1 cellular context compared by ENCODE assay signal in genomic region chr17:73272906-73273218, GRCh38.
TF ChIP-seq lines count a peak whose summit lies in the region.

No MANE protein-coding gene starts in this region.

TF ChIP-seq in HepG2, 621 proteins besides CTCF, POLR2A, EP300 and RAD21 (continued from another document and continues in another):
- TF ChIP-seq, protein P1, sequence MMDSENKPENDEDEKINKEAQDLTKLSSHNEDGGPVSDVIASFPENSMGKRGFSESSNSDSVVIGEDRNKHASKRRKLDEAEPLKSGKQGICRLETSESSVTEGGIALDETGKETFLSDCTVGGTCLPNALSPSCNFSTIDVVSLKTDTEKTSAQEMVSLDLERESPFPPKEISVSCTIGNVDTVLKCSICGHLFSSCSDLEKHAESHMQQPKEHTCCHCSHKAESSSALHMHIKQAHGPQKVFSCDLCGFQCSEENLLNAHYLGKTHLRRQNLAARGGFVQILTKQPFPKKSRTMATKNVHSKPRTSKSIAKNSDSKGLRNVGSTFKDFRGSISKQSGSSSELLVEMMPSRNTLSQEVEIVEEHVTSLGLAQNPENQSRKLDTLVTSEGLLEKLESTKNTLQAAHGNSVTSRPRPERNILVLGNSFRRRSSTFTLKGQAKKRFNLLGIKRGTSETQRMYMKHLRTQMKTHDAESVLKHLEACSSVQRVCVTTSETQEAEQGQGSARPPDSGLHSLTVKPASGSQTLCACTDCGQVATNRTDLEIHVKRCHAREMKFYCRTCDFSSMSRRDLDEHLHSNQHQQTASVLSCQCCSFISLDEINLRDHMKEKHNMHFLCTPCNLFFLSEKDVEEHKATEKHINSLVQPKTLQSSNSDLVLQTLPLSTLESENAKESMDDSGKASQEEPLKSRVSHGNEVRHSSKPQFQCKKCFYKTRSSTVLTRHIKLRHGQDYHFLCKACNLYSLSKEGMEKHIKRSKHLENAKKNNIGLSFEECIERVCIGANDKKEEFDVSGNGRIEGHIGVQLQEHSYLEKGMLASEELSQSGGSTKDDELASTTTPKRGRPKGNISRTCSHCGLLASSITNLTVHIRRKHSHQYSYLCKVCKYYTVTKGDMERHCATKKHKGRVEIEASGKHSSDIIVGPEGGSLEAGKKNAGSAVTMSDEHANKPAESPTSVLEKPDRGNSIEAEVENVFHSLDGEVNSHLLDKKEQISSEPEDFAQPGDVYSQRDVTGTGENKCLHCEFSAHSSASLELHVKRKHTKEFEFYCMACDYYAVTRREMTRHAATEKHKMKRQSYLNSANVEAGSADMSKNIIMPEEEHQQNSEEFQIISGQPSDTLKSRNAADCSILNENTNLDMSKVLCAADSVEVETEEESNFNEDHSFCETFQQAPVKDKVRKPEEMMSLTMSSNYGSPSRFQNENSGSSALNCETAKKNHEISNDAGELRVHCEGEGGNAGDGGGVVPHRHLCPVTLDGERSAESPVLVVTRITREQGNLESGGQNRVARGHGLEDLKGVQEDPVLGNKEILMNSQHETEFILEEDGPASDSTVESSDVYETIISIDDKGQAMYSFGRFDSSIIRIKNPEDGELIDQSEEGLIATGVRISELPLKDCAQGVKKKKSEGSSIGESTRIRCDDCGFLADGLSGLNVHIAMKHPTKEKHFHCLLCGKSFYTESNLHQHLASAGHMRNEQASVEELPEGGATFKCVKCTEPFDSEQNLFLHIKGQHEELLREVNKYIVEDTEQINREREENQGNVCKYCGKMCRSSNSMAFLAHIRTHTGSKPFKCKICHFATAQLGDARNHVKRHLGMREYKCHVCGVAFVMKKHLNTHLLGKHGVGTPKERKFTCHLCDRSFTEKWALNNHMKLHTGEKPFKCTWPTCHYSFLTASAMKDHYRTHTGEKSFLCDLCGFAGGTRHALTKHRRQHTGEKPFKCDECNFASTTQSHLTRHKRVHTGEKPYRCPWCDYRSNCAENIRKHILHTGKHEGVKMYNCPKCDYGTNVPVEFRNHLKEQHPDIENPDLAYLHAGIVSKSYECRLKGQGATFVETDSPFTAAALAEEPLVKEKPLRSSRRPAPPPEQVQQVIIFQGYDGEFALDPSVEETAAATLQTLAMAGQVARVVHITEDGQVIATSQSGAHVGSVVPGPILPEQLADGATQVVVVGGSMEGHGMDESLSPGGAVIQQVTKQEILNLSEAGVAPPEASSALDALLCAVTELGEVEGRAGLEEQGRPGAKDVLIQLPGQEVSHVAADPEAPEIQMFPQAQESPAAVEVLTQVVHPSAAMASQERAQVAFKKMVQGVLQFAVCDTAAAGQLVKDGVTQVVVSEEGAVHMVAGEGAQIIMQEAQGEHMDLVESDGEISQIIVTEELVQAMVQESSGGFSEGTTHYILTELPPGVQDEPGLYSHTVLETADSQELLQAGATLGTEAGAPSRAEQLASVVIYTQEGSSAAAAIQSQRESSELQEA (CRISPR knock-in tag; IDR thresholded peaks at IDR 0.05; ENCODE audit: not compliant biosample characterization), result no peak
- TF ChIP-seq ZNF878 (CRISPR knock-in tag; IDR thresholded peaks at IDR 0.05), result 0 out of 2 replicates have a peak, but pooled peaks have one; percentile 39
- TF ChIP-seq ZNF572 (CRISPR knock-in tag; IDR thresholded peaks at IDR 0.05), result no peak
- no peak for TF ChIP-seq CCDC6 (CRISPR knock-in tag; IDR thresholded peaks at IDR 0.05)
- peak; percentile 77 for TF ChIP-seq ELF3 (CRISPR knock-in tag; IDR thresholded peaks at IDR 0.05)
- TF ChIP-seq GZF1 (CRISPR knock-in tag; IDR thresholded peaks at IDR 0.05), result no peak
- no peak for TF ChIP-seq ZNF296 (CRISPR knock-in tag; conservative IDR thresholded peaks at IDR 0.05)
- TF ChIP-seq, protein P2, sequence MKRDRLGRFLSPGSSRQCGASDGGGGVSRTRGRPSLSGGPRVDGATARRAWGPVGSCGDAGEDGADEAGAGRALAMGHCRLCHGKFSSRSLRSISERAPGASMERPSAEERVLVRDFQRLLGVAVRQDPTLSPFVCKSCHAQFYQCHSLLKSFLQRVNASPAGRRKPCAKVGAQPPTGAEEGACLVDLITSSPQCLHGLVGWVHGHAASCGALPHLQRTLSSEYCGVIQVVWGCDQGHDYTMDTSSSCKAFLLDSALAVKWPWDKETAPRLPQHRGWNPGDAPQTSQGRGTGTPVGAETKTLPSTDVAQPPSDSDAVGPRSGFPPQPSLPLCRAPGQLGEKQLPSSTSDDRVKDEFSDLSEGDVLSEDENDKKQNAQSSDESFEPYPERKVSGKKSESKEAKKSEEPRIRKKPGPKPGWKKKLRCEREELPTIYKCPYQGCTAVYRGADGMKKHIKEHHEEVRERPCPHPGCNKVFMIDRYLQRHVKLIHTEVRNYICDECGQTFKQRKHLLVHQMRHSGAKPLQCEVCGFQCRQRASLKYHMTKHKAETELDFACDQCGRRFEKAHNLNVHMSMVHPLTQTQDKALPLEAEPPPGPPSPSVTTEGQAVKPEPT (CRISPR knock-in tag; IDR thresholded peaks at IDR 0.05; ENCODE audit: low read depth), result 0 out of 2 replicates have a peak, but pooled peaks have one; percentile 57
- peak; percentile 77 for TF ChIP-seq ZBTB7A (CRISPR knock-in tag; IDR thresholded peaks at IDR 0.05)
- TF ChIP-seq NRL (CRISPR knock-in tag; IDR thresholded peaks at IDR 0.05; ENCODE audit: borderline replicate concordance), result 0 out of 2 replicates have a peak, but pooled peaks have one; percentile 54
- TF ChIP-seq HES4 (CRISPR knock-in tag; IDR thresholded peaks at IDR 0.05; ENCODE audit: borderline replicate concordance), result no peak
- TF ChIP-seq ZBTB26 (CRISPR knock-in tag; IDR thresholded peaks at IDR 0.05; ENCODE audit: borderline replicate concordance), result peak; percentile 47; the same call in 1 of the 2 replicates
- TF ChIP-seq, protein P3, sequence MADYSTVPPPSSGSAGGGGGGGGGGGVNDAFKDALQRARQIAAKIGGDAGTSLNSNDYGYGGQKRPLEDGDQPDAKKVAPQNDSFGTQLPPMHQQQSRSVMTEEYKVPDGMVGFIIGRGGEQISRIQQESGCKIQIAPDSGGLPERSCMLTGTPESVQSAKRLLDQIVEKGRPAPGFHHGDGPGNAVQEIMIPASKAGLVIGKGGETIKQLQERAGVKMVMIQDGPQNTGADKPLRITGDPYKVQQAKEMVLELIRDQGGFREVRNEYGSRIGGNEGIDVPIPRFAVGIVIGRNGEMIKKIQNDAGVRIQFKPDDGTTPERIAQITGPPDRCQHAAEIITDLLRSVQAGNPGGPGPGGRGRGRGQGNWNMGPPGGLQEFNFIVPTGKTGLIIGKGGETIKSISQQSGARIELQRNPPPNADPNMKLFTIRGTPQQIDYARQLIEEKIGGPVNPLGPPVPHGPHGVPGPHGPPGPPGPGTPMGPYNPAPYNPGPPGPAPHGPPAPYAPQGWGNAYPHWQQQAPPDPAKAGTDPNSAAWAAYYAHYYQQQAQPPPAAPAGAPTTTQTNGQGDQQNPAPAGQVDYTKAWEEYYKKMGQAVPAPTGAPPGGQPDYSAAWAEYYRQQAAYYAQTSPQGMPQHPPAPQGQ (CRISPR knock-in tag; IDR thresholded peaks at IDR 0.05; ENCODE audit: borderline replicate concordance), result no peak
- peak; percentile 81 for TF ChIP-seq PITX1 (CRISPR knock-in tag; IDR thresholded peaks at IDR 0.05)
- TF ChIP-seq ZNF3 (CRISPR knock-in tag; IDR thresholded peaks at IDR 0.05), result no peak
- no peak for TF ChIP-seq NR1H2 (CRISPR knock-in tag; IDR thresholded peaks at IDR 0.05; ENCODE audit: borderline replicate concordance, low read depth)
- TF ChIP-seq, protein P4, sequence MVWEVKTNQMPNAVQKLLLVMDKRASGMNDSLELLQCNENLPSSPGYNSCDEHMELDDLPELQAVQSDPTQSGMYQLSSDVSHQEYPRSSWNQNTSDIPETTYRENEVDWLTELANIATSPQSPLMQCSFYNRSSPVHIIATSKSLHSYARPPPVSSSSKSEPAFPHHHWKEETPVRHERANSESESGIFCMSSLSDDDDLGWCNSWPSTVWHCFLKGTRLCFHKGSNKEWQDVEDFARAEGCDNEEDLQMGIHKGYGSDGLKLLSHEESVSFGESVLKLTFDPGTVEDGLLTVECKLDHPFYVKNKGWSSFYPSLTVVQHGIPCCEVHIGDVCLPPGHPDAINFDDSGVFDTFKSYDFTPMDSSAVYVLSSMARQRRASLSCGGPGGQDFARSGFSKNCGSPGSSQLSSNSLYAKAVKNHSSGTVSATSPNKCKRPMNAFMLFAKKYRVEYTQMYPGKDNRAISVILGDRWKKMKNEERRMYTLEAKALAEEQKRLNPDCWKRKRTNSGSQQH (CRISPR knock-in tag; IDR thresholded peaks at IDR 0.05; ENCODE audit: low read depth), result no peak
- TF ChIP-seq, protein P5, sequence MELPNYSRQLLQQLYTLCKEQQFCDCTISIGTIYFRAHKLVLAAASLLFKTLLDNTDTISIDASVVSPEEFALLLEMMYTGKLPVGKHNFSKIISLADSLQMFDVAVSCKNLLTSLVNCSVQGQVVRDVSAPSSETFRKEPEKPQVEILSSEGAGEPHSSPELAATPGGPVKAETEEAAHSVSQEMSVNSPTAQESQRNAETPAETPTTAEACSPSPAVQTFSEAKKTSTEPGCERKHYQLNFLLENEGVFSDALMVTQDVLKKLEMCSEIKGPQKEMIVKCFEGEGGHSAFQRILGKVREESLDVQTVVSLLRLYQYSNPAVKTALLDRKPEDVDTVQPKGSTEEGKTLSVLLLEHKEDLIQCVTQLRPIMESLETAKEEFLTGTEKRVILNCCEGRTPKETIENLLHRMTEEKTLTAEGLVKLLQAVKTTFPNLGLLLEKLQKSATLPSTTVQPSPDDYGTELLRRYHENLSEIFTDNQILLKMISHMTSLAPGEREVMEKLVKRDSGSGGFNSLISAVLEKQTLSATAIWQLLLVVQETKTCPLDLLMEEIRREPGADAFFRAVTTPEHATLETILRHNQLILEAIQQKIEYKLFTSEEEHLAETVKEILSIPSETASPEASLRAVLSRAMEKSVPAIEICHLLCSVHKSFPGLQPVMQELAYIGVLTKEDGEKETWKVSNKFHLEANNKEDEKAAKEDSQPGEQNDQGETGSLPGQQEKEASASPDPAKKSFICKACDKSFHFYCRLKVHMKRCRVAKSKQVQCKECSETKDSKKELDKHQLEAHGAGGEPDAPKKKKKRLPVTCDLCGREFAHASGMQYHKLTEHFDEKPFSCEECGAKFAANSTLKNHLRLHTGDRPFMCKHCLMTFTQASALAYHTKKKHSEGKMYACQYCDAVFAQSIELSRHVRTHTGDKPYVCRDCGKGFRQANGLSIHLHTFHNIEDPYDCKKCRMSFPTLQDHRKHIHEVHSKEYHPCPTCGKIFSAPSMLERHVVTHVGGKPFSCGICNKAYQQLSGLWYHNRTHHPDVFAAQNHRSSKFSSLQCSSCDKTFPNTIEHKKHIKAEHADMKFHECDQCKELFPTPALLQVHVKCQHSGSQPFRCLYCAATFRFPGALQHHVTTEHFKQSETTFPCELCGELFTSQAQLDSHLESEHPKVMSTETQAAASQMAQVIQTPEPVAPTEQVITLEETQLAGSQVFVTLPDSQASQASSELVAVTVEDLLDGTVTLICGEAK (IDR thresholded peaks at IDR 0.05), result no peak
- TF ChIP-seq, protein P5 (CRISPR knock-in tag; IDR thresholded peaks at IDR 0.05), result peak; percentile 88
- no peak for TF ChIP-seq RFXANK (CRISPR knock-in tag; IDR thresholded peaks at IDR 0.05)
- TF ChIP-seq ZNF430 (CRISPR knock-in tag; IDR thresholded peaks at IDR 0.05), result no peak
- no peak for TF ChIP-seq ZNF550 (CRISPR knock-in tag; IDR thresholded peaks at IDR 0.05; ENCODE audit: borderline replicate concordance)
- 0 out of 2 replicates have a peak, but pooled peaks have one; percentile 45 for TF ChIP-seq ZNF891 (CRISPR knock-in tag; IDR thresholded peaks at IDR 0.05)
- no peak for TF ChIP-seq HOXA9 (CRISPR knock-in tag; IDR thresholded peaks at IDR 0.05; ENCODE audit: borderline replicate concordance)
- TF ChIP-seq ZNF710 (CRISPR knock-in tag; IDR thresholded peaks at IDR 0.05; ENCODE audit: borderline replicate concordance), result peak; percentile 83
